1 cellular context compared by ENCODE assay signal in genomic region chr10:4431114-4431862, GRCh38.
TF ChIP-seq lines count a peak whose summit lies in the region.

No MANE protein-coding gene starts in this region.

TF ChIP-seq in IMR-90, 13 proteins besides CTCF, POLR2A, EP300 and RAD21:
- TF ChIP-seq MAZ (IDR thresholded peaks at IDR 0.05; ENCODE audit: borderline replicate concordance, low read depth, low read length) (no peak), CHD1 (IDR thresholded peaks at IDR 0.05; ENCODE audit: low read depth, low read length) (no peak), RFX5 (IDR thresholded peaks at IDR 0.05; ENCODE audit: low read depth, low read length) (no peak), FOS (IDR thresholded peaks at IDR 0.05; ENCODE audit: low read depth, low read length) (peak; percentile 66; the same call in 1 of the 2 replicates), CEBPB (IDR thresholded peaks at IDR 0.05; ENCODE audit: low read depth, low read length) (peak; percentile 42; the same call in 1 of the 2 replicates), MXI1 (IDR thresholded peaks at IDR 0.05; ENCODE audit: borderline replicate concordance, low read depth, low read length) (no peak), BHLHE40 (IDR thresholded peaks at IDR 0.05; ENCODE audit: low read depth, low read length) (peak; percentile 19; the same call in 1 of the 2 replicates), MAFK (IDR thresholded peaks at IDR 0.05; ENCODE audit: low read depth, low read length) (no peak)
- TF ChIP-seq, protein P1, sequence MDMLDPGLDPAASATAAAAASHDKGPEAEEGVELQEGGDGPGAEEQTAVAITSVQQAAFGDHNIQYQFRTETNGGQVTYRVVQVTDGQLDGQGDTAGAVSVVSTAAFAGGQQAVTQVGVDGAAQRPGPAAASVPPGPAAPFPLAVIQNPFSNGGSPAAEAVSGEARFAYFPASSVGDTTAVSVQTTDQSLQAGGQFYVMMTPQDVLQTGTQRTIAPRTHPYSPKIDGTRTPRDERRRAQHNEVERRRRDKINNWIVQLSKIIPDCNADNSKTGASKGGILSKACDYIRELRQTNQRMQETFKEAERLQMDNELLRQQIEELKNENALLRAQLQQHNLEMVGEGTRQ (IDR thresholded peaks at IDR 0.05; ENCODE audit: low read depth, low read length): no peak
TF ChIP-seq in IMR-90: peak in this region for 3.
